8 cellular contexts compared by ENCODE assay signal in genomic region chr1:31372961-31373896, GRCh38. TPM values are rescaled to one million over a fixed set of nuclear protein-coding genes. Genes with fewer than 3 reads are reported as not detected.
DNase-seq lines count a peak whose midpoint lies in the region; ATAC-seq lines count a peak whose summit lies in the region.

Gene FABP3, minus strand, starts transcription at chr1:31373076. Its CDS starts 62 bp downstream, at chr1:31373014.

- H3K27me3 Mint-ChIP-seq in activated naive CD4-positive, alpha-beta T cell treated with anti-CD3 and anti-CD28 coated beads, Interleukin-2, amount 50 U/mL, for 24 hours, result no peaks in the 10 kb centered on the region
- H3K27me3 Mint-ChIP-seq in natural killer cell treated with Interleukin-12 subunit alpha and Interleukin-12 subunit beta and Interleukin-15 and Interleukin-18, amount 100 ng/mL, for 72 hours, result no peaks in the 10 kb centered on the region

- DNase-seq in GM03348 (ENCODE audit: low spot score), result peak; percentile 85
- peak; percentile 52 for DNase-seq in NCI-H2107 treated with DMSO at 0.1 percent for 48 hours (lab: John Stamatoyannopoulos, UW; ENCODE audit: unreplicated experiment)
- DNase-seq in germinal center (ENCODE audit: low spot score), result peak; percentile 45
- no peak for DNase-seq in natural killer cell treated with Interleukin-12 subunit alpha and Interleukin-12 subunit beta and Interleukin-15 and Interleukin-18, amount 100 ng/mL, for 72 hours (ENCODE audit: low spot score)
- DNase-seq in ureter (ENCODE audit: low spot score), result peak; percentile 85
- no peak for DNase-seq in NAMALWA (ENCODE audit: low spot score)

- peak within 1 kb of the TSS; percentile 81 for H3K4me3 Mint-ChIP-seq in activated naive CD4-positive, alpha-beta T cell treated with anti-CD3 and anti-CD28 coated beads, Interleukin-2, amount 50 U/mL, for 24 hours
- peak within 1 kb of the TSS; percentile 56 for H3K4me3 Mint-ChIP-seq in natural killer cell treated with Interleukin-12 subunit alpha and Interleukin-12 subunit beta and Interleukin-15 and Interleukin-18, amount 100 ng/mL, for 72 hours

- no peaks in the 10 kb centered on the region for H3K36me3 Mint-ChIP-seq in activated naive CD4-positive, alpha-beta T cell treated with anti-CD3 and anti-CD28 coated beads, Interleukin-2, amount 50 U/mL, for 24 hours
- no peaks in the 10 kb centered on the region for H3K36me3 Mint-ChIP-seq in natural killer cell treated with Interleukin-12 subunit alpha and Interleukin-12 subunit beta and Interleukin-15 and Interleukin-18, amount 100 ng/mL, for 72 hours

- no peaks in the 10 kb centered on the region for H3K9me3 Mint-ChIP-seq in activated naive CD4-positive, alpha-beta T cell treated with anti-CD3 and anti-CD28 coated beads, Interleukin-2, amount 50 U/mL, for 24 hours
- H3K9me3 Mint-ChIP-seq in natural killer cell treated with Interleukin-12 subunit alpha and Interleukin-12 subunit beta and Interleukin-15 and Interleukin-18, amount 100 ng/mL, for 72 hours, result no peaks in the 10 kb centered on the region

- ATAC-seq in natural killer cell treated with Interleukin-12 subunit alpha and Interleukin-12 subunit beta and Interleukin-15 and Interleukin-18, amount 100 ng/mL, for 72 hours, result peak; percentile 40 to 69
- no peak for ATAC-seq in GM18519 (IDR thresholded peaks at IDR 0.05; ENCODE audit: low FRiP score, unreplicated experiment)

- H3K27ac Mint-ChIP-seq in activated naive CD4-positive, alpha-beta T cell treated with anti-CD3 and anti-CD28 coated beads, Interleukin-2, amount 50 U/mL, for 24 hours, result peak within 1 kb of the TSS; percentile 3
- H3K27ac Mint-ChIP-seq in natural killer cell treated with Interleukin-12 subunit alpha and Interleukin-12 subunit beta and Interleukin-15 and Interleukin-18, amount 100 ng/mL, for 72 hours, result peak within 1 kb of the TSS in 1 of 2 donors; percentile 57

- H3K4me1 Mint-ChIP-seq in activated naive CD4-positive, alpha-beta T cell treated with anti-CD3 and anti-CD28 coated beads, Interleukin-2, amount 50 U/mL, for 24 hours, result peaks cover 15% of the 10 kb centered on the region
- peaks cover 16 to 22% of the 10 kb centered on the region in 2 donors for H3K4me1 Mint-ChIP-seq in natural killer cell treated with Interleukin-12 subunit alpha and Interleukin-12 subunit beta and Interleukin-15 and Interleukin-18, amount 100 ng/mL, for 72 hours (ENCODE audit: low read depth in 2 of 2)

RNA-seq across cellular contexts. Expression of gene FABP3, which starts in this region (rescaled TPM):
- total RNA-seq in natural killer cell treated with Interleukin-12 subunit alpha and Interleukin-12 subunit beta and Interleukin-15 and Interleukin-18, amount 100 ng/mL, for 72 hours, result not detected
- total RNA-seq in ureter, result 15.9 TPM

Comparison
In these comparisons a context has a peak if more than half of its experiments do, and no peak if none do; other contexts are left out.
1. RNA of gene FABP3 (total RNA-seq): 15.9 TPM in ureter (single experiment); not detected in natural killer cell treated with Interleukin-12 subunit alpha and Interleukin-12 subunit beta and Interleukin-15 and Interleukin-18, amount 100 ng/mL, for 72 hours; every median in the first group is over 10 times any median in the second.
2. Peak in ATAC-seq in natural killer cell treated with Interleukin-12 subunit alpha and Interleukin-12 subunit beta and Interleukin-15 and Interleukin-18, amount 100 ng/mL, for 72 hours; RNA of the gene not detected or under 1 TPM.
3. DNase-seq: peak in GM03348 (single experiment), NCI-H2107 treated with DMSO at 0.1 percent for 48 hours (single experiment), germinal center (single experiment) and ureter (single experiment); none in natural killer cell treated with Interleukin-12 subunit alpha and Interleukin-12 subunit beta and Interleukin-15 and Interleukin-18, amount 100 ng/mL, for 72 hours (single experiment) and NAMALWA (single experiment).